Comparison of ENCODE assay signal across 8 cellular contexts in genomic region chr15:65028921-65029735, GRCh38. TPM values are rescaled to one million over a fixed set of nuclear protein-coding genes. Genes with fewer than 3 reads are reported as not detected.
DNase-seq lines count a peak whose midpoint lies in the region; ATAC-seq, FAIRE-seq and TF ChIP-seq lines count a peak whose summit lies in the region.

Gene MTFMT, minus strand, starts transcription at chr15:65029639. Its CDS starts 26 bp downstream, at chr15:65029613.

- TF ChIP-seq CTCF in kidney (IDR thresholded peaks at IDR 0.05; ENCODE audit: borderline replicate concordance, extremely low read depth, insufficient read depth) = no peak

- peaks cover 0 to 19% of the 10 kb centered on the region in 2 donors for H3K4me1 ChIP-seq in kidney (ENCODE audit: control insufficient read depth in 1 of 2, insufficient read depth in 1 of 2, low read depth in 1 of 2, low read length in 2 of 2)

- peak; percentile 64 for ATAC-seq in HG02938 (IDR thresholded peaks at IDR 0.05; ENCODE audit: unreplicated experiment)
- ATAC-seq in activated CD4-positive, CD25-positive, alpha-beta regulatory T cell treated with anti-CD3 and anti-CD28 coated beads, Interleukin-2, amount 50 U/mL, for 24 hours = peak; percentile 94 to 96

- no peak within 1 kb of the TSS for H3K27ac ChIP-seq in kidney (ENCODE audit: low read depth in 2 of 2, low read length in 2 of 2)

- intact Hi-C loops in kidney (cut with DNase I) = no loop called here

- peak; percentile 87 for DNase-seq in NCI-H1436 (lab: John Stamatoyannopoulos, UW)
- DNase-seq in NCI-H1436 treated with DMSO at 0.1 percent for 48 hours (lab: John Stamatoyannopoulos, UW) = no peak
- DNase-seq in NCI-H226 = peak; percentile 80
- DNase-seq in cerebellar cortex (ENCODE audit: low spot score) = peak; percentile 86
- peak; percentile 96 for DNase-seq in kidney
- peak; percentile 78 to 94 (median 94) for DNase-seq in stimulated activated CD4-positive, alpha-beta T cell treated with anti-CD3 and anti-CD28 coated beads, Interleukin-12 subunit alpha, Interleukin-12 subunit beta, amount 100 ng/mL, for 48 hours (ENCODE audit: low read depth in 2 of 3, low spot score in 1 of 3)

- H3K9me3 ChIP-seq in kidney (ENCODE audit: control insufficient read depth in 1 of 2, low read length in 2 of 2) = no peaks in the 10 kb centered on the region

- FAIRE-seq in kidney (lab: Jason Lieb, UNC) = no peak

- peak within 1 kb of the TSS; percentile 73 to 88 for H3K4me3 ChIP-seq in kidney (ENCODE audit: low read length in 2 of 2)

- peaks cover 0 to 5% of the 10 kb centered on the region in 2 donors for H3K36me3 ChIP-seq in kidney (ENCODE audit: control insufficient read depth in 1 of 2, insufficient read depth in 2 of 2, low read length in 2 of 2)

- H3K9ac ChIP-seq in kidney (ENCODE audit: low read length in 2 of 2) = peak within 1 kb of the TSS; percentile 60 to 85

RNA-seq across cellular contexts. Expression of gene MTFMT, which starts in this region (rescaled TPM):
- 12.5 TPM for total RNA-seq in kidney
- polyA plus RNA-seq in kidney (ENCODE audit: insufficient read depth, low read depth, low replicate concordance) = 11.7 TPM
